In the genomic region with DNA sequence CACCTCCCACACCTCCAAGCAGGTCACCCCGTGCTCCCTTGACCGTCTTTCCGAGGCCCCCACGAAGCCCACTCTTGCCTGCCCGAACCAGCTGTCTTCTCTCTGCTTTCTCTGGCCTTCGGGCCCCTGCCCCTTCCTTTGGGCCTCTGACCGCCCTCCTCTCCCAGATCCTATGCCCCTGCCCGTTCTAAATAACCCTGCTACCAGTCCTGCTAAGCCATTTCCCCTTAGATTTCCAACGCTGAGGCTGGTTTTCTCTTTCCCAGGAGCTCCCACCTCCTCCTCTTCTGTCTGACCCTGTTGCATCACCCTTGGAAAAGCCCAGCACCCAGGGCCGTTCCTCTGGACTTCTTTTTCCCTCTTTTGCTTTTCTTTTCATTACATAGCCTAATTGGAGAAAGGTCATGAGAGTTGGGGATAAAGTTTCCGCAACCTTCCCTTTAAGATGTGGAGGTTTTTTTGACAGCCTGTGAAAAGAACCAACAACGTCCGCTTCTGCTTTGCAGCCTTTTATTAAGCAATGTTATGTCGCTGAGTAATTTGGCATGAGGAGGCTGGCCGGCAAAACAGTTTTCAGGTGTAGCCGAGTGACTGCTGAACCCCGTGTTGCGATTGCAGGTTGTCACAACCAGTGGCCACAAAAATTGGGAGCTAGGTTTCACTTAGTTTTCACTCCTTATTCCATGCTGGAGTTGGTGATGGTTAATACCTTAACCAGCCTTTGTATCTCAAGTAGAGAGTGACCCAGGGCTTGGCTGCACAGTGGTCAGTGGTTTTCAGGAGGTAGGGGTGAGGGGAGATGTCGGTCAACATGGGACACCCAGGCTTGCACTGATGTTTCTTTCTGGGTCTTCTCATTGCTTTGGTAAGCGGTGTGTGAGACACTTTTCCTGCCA, we compare ENCODE assay signal across 1 cellular context.
TF ChIP-seq lines count a peak whose summit lies in the region.

No MANE protein-coding gene starts in this region.

TF ChIP-seq in GM12878, 131 proteins besides CTCF, POLR2A, EP300 and RAD21:
- TF ChIP-seq ATF7 (IDR thresholded peaks at IDR 0.05; ENCODE audit: low read depth) (no peak), HDGF (IDR thresholded peaks at IDR 0.05) (peak; percentile 78)
- TF ChIP-seq, protein P1, sequence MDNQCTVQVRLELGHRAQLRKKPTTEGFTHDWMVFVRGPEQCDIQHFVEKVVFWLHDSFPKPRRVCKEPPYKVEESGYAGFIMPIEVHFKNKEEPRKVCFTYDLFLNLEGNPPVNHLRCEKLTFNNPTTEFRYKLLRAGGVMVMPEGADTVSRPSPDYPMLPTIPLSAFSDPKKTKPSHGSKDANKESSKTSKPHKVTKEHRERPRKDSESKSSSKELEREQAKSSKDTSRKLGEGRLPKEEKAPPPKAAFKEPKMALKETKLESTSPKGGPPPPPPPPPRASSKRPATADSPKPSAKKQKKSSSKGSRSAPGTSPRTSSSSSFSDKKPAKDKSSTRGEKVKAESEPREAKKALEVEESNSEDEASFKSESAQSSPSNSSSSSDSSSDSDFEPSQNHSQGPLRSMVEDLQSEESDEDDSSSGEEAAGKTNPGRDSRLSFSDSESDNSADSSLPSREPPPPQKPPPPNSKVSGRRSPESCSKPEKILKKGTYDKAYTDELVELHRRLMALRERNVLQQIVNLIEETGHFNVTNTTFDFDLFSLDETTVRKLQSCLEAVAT (IDR thresholded peaks at IDR 0.05), result peak; percentile 60; the same call in 1 of the 2 replicates
- TF ChIP-seq, protein P2, sequence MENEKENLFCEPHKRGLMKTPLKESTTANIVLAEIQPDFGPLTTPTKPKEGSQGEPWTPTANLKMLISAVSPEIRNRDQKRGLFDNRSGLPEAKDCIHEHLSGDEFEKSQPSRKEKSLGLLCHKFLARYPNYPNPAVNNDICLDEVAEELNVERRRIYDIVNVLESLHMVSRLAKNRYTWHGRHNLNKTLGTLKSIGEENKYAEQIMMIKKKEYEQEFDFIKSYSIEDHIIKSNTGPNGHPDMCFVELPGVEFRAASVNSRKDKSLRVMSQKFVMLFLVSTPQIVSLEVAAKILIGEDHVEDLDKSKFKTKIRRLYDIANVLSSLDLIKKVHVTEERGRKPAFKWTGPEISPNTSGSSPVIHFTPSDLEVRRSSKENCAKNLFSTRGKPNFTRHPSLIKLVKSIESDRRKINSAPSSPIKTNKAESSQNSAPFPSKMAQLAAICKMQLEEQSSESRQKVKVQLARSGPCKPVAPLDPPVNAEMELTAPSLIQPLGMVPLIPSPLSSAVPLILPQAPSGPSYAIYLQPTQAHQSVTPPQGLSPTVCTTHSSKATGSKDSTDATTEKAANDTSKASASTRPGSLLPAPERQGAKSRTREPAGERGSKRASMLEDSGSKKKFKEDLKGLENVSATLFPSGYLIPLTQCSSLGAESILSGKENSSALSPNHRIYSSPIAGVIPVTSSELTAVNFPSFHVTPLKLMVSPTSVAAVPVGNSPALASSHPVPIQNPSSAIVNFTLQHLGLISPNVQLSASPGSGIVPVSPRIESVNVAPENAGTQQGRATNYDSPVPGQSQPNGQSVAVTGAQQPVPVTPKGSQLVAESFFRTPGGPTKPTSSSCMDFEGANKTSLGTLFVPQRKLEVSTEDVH (IDR thresholded peaks at IDR 0.05; ENCODE audit: low read depth, partially characterized antibody), result no peak
